In genomic region chr6:133951881-133952814, GRCh38 we compare ENCODE assay signal across 8 cellular contexts.
DNase-seq lines count a peak whose midpoint lies in the region; ATAC-seq, FAIRE-seq and TF ChIP-seq lines count a peak whose summit lies in the region.

No MANE protein-coding gene starts in this region.

- H3K4me1 Mint-ChIP-seq in central memory CD8-positive, alpha-beta T cell: peaks cover 41% of the 10 kb centered on the region

- peak overlapping the region; percentile 98 for H3K4me3 Mint-ChIP-seq in central memory CD8-positive, alpha-beta T cell

- peak; percentile 44 for ATAC-seq in HG02852 (IDR thresholded peaks at IDR 0.05; ENCODE audit: unreplicated experiment)
- ATAC-seq in central memory CD8-positive, alpha-beta T cell (replicated peaks; ENCODE audit: extremely low read depth, poor library complexity, severe bottlenecking): peak; percentile 23

- peak; percentile 44 for TF ChIP-seq CTCF in 22Rv1 (IDR thresholded peaks at IDR 0.05)
- peak; percentile 41 for TF ChIP-seq CTCF in GM13977 (IDR thresholded peaks at IDR 0.05; ENCODE audit: extremely low read depth, insufficient read depth, missing control alignments)
- peak; percentile 26; the same call in 1 of the 2 replicates for TF ChIP-seq CTCF in WI38 (IDR thresholded peaks at IDR 0.05; ENCODE audit: low read depth, low read length)

- H3K4me3 ChIP-seq in WI38 (ENCODE audit: low read depth, low read length): peak overlapping the region; percentile 81

- H3K36me3 Mint-ChIP-seq in central memory CD8-positive, alpha-beta T cell (ENCODE audit: insufficient read depth): peaks cover 7% of the 10 kb centered on the region

- no peaks in the 10 kb centered on the region for H3K9me3 Mint-ChIP-seq in central memory CD8-positive, alpha-beta T cell

- peak; percentile 79 for DNase-seq in GM13977 (ENCODE audit: low spot score)
- peak; percentile 51 for DNase-seq in NCI-H1694 treated with DMSO at 0.1 percent for 48 hours (lab: John Stamatoyannopoulos, UW)
- peak; percentile 21 to 39 for DNase-seq in central memory CD8-positive, alpha-beta T cell (ENCODE audit: low spot score in 2 of 2)
- DNase-seq in stimulated activated CD4-positive, alpha-beta T cell treated with anti-CD3 and anti-CD28 coated beads, Interleukin-12 subunit alpha, Interleukin-12 subunit beta, amount 100 ng/mL, for 24 hours (ENCODE audit: low read depth in 2 of 2): peak; percentile 12 to 19

- in situ Hi-C loops in GM13977 (cut with MboI; ENCODE audit: low pct_unique_long_range_greater_than_20kb, low sequenced_read_pairs, unreplicated experiment): no loop called here

- peak overlapping the region; percentile 55 for H3K27ac ChIP-seq in 22Rv1

- peak; percentile 88 for FAIRE-seq in islet of Langerhans (lab: Jason Lieb, UNC)

- peak overlapping the region; percentile 91 for H3K27ac Mint-ChIP-seq in central memory CD8-positive, alpha-beta T cell (ENCODE audit: low read depth)

- H3K27me3 Mint-ChIP-seq in central memory CD8-positive, alpha-beta T cell: no peaks in the 10 kb centered on the region

Comparison
In these comparisons a context has a peak if more than half of its experiments do, and no peak if none do; other contexts are left out.
1. Peak in every context shown above with its lines: DNase-seq, ATAC-seq, H3K4me3 ChIP-seq and H3K27ac ChIP-seq.
2. DNase-seq: peak in every context shown above with its lines; median percentile 79 in GM13977; 51 in NCI-H1694 treated with DMSO at 0.1 percent for 48 hours; 30 in central memory CD8-positive, alpha-beta T cell; 16 in stimulated activated CD4-positive, alpha-beta T cell treated with anti-CD3 and anti-CD28 coated beads, Interleukin-12 subunit alpha, Interleukin-12 subunit beta, amount 100 ng/mL, for 24 hours.